In genomic region chr18:35616664-35617423, GRCh38 we compare ENCODE assay signal across 8 cellular contexts. TPM values are rescaled to one million over a fixed set of nuclear protein-coding genes. Genes with fewer than 3 reads are reported as not detected.
DNase-seq lines count a peak whose midpoint lies in the region; ATAC-seq and TF ChIP-seq lines count a peak whose summit lies in the region.

No MANE protein-coding gene starts in this region.

- DNase-seq in HCEC 1CT = peak; percentile 91
- DNase-seq in MG63 = peak; percentile 80
- DNase-seq in activated CD4-positive, alpha-beta T cell treated with anti-CD3 and anti-CD28 coated beads, Interleukin-2, amount 50 U/mL, for 1 hour = peak; percentile 53
- peak; percentile 24 for DNase-seq in endothelial cell (ENCODE audit: low spot score)
- peak; percentile 41 for DNase-seq in natural killer cell
- peak; percentile 32 for DNase-seq in stomach
- no peak for DNase-seq in COR-L47 (lab: John Stamatoyannopoulos, UW)

- peak overlapping the region in 2 of 5 donors; percentile 13 to 56 for H3K27ac ChIP-seq in stomach

- H3K27ac Mint-ChIP-seq in endothelial cell (ENCODE audit: unreplicated experiment) (no peak overlapping the region), natural killer cell (no peak overlapping the region)

- H3K27me3 Mint-ChIP-seq in endothelial cell (ENCODE audit: unreplicated experiment) (no peaks in the 10 kb centered on the region), natural killer cell (ENCODE audit: low read depth in 2 of 2) (no peaks in the 10 kb centered on the region)

- H3K4me3 ChIP-seq in GM08714 (ENCODE audit: low read length) (peak overlapping the region; percentile 68), MG63 (peak overlapping the region; percentile 21), stomach (no peak overlapping the region)

- no peak for TF ChIP-seq POLR2A in stomach (IDR thresholded peaks at IDR 0.05)

- intact Hi-C loops in natural killer cell (cut with micrococcal nuclease) = loop anchor here (1.0 to 5.0 kb wide), 2 partner anchors 35 to 120 kb away; partner anchors contain the start of genes GALNT1 and INO80C
- intact Hi-C loops in stomach (cut with DNase I; ENCODE audit: low total_unique reads) = no loop called here

- H3K4me1 ChIP-seq in stomach = peaks cover 11 to 66% (median 32%) of the 10 kb centered on the region in 4 donors

- H3K4me3 Mint-ChIP-seq in endothelial cell (ENCODE audit: unreplicated experiment) (no peak overlapping the region), natural killer cell (no peak overlapping the region)

- H3K36me3 ChIP-seq in MG63 (no peaks in the 10 kb centered on the region), stomach (no peaks in the 10 kb centered on the region)

- TF ChIP-seq CTCF in endothelial cell (IDR thresholded peaks at IDR 0.05; ENCODE audit: unreplicated experiment) (no peak), natural killer cell (IDR thresholded peaks at IDR 0.05) (no peak), stomach (IDR thresholded peaks at IDR 0.05) (no peak)

- no peak for TF ChIP-seq EP300 in stomach (IDR thresholded peaks at IDR 0.05)

- H3K9me3 ChIP-seq in MG63 (no peaks in the 10 kb centered on the region), stomach (no peaks in the 10 kb centered on the region)

- H3K4me1 Mint-ChIP-seq in endothelial cell (ENCODE audit: unreplicated experiment) = peaks cover 34% of the 10 kb centered on the region
- peaks cover 21 to 30% of the 10 kb centered on the region in 2 donors for H3K4me1 Mint-ChIP-seq in natural killer cell

- no peaks in the 10 kb centered on the region for H3K9me3 Mint-ChIP-seq in endothelial cell (ENCODE audit: unreplicated experiment)
- no peaks in the 10 kb centered on the region for H3K9me3 Mint-ChIP-seq in natural killer cell

- peak; percentile 94 to 98 (median 96) for ATAC-seq in natural killer cell

- H3K36me3 Mint-ChIP-seq in endothelial cell (ENCODE audit: low read depth, unreplicated experiment) = no peaks in the 10 kb centered on the region
- H3K36me3 Mint-ChIP-seq in natural killer cell = no peaks in the 10 kb centered on the region

- no peaks in the 10 kb centered on the region for H3K27me3 ChIP-seq in MG63
- H3K27me3 ChIP-seq in stomach = no peaks in the 10 kb centered on the region

- WGBS in stomach, 5 donors = 48 to 65% (median 60%) methylated on average over 6 of the region's 6 CpGs

RNA-seq across cellular contexts. Expression of gene GALNT1, which starts 35.3 kb away (rescaled TPM):
- total RNA-seq in MG63 (2014; rRNA removed; shearing (Covaris generic); ENCODE audit: low replicate concordance) = 62.6 and 71.3 TPM in 2 replicates
- total RNA-seq in endothelial cell (ENCODE audit: unreplicated experiment) (174 TPM), natural killer cell (10 to 100 TPM; 49.2 to 57.1 (median 50.0) TPM), stomach (10 to 100 TPM; 11.2 to 83.9 (median 30.7) TPM)
- 10 to 100 TPM; 12.3 to 14.2 (median 13.4) TPM for polyA plus RNA-seq in stomach

Comparison
In these comparisons a context has a peak if more than half of its experiments do, and no peak if none do; other contexts are left out.
1. H3K4me3 ChIP-seq: peak in GM08714 (single experiment) and MG63 (single experiment); none in stomach (0 of 4).